9 cellular contexts compared by ENCODE assay signal in the genomic region with DNA sequence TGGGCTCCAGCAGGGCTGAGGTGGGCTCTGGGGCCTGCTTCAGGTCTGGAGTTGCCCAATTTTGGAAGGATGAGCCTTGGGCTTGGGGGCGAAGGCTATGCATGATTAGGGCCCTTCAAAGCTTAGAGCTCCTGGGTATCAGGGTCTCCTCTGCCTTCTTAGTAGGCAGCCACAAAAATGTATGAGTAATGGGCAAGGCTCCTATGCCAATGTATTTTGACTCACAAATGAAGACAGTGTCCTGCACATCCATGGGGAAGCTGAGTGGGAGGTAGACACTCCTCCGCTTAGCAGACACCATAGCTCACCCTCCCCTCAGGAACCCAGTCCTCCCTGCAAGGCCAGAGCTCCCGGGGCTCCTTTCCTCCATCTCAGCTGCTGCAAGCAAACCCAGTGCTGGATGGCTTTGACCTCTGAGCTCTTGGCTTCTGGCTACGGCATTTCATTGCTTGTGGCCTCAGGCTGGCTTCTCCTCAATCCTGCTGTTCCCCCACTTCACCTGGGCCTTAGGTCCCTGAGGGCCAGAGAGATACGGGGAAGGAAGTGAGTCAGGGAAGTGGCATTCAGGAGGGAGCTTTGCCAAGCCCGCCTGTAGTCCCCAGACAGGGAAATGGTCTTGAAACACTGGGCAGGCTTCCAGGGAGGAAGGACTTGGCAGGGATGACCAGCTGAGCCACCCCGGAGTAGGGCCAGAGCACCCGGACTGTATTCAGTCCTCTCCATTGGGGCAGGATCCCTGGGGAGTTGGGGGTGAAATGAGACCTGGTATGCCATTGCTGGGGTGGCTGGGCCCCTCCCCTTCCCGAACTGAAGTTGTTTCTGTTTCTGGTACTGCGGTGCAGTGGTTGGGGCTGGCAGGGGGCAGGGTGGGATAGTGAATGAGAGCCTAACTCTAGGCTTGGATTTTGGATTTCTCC. TPM values are rescaled to one million over a fixed set of nuclear protein-coding genes. Genes with fewer than 3 reads are reported as not detected.
DNase-seq lines count a peak whose midpoint lies in the region; ATAC-seq and TF ChIP-seq lines count a peak whose summit lies in the region.
"Had no signal": no experiment of that assay in that cellular context is flagged by ENCODE, and none has a peak within 500 bp of the region (broad histone marks: within the 10 kb centered on the region; RNA-seq: fewer than 3 reads in every experiment).

No MANE protein-coding gene starts in this region.

- H3K4me3 ChIP-seq in Panc1 (ENCODE audit: low read depth in 2 of 2, low read length in 2 of 2) (peak overlapping the region in 1 of 2 experiments; percentile 32; a peak in 2 of 4 replicates), fibroblast of mammary gland (ENCODE audit: control insufficient read depth, low read depth, low read length) (no peak overlapping the region)

- H3K4me1 ChIP-seq in Panc1 (ENCODE audit: control insufficient read depth, insufficient read depth, low read length): peaks cover 88% of the 10 kb centered on the region

- no peak for TF ChIP-seq CTCF in Panc1 (IDR thresholded peaks at IDR 0.05)
- TF ChIP-seq CTCF in fibroblast of mammary gland (conservative IDR thresholded peaks at IDR 0.05; ENCODE audit: control insufficient read depth, insufficient read depth, low read depth, low read length): no peak
- no peak for TF ChIP-seq CTCF in osteocyte (IDR thresholded peaks at IDR 0.05)

- no peaks in the 10 kb centered on the region for H3K27me3 ChIP-seq in Panc1 (ENCODE audit: control insufficient read depth, insufficient read depth, low read length)

- no peaks in the 10 kb centered on the region for H3K9me3 ChIP-seq in Panc1 (ENCODE audit: control insufficient read depth, insufficient read depth, low read depth, low read length)

- H3K27ac ChIP-seq in Panc1 (ENCODE audit: low read length): peak overlapping the region; percentile 100
- H3K27ac ChIP-seq: HL-60 had no signal

- in situ Hi-C loops in Panc1 (cut with HindIII; ENCODE audit: low pct_unique_long_range_greater_than_20kb, low sequenced_read_pairs): no loop called here

- no TSS peak for BruUV-seq in Panc1 (replicated peaks; lab: Mats Ljungman, UMichigan)

- POLR2A ChIA-PET in Panc1 (lab: Charles Lee): interaction anchor here (0.6 to 1.6 kb wide), 5 partner anchors 23 to 97 kb away, joined by 3 to 12 read pairs (median 4); no protein-coding TSS in a partner anchor

- CTCF ChIA-PET in Panc1 (lab: Charles Lee): interaction anchor here (0.5 to 2.9 kb wide), 12 partner anchors 8 to 89 kb away, joined by 3 to 10 read pairs (median 5); no protein-coding TSS in a partner anchor

- intact Hi-C loops in Panc1 (cut with micrococcal nuclease; ENCODE audit: unreplicated experiment): no loop called here

- H3K4me1 Mint-ChIP-seq in osteocyte (ENCODE audit: unreplicated experiment): peaks cover 53% of the 10 kb centered on the region

- ATAC-seq in Panc1 (peak; percentile 81), HG02678 (IDR thresholded peaks at IDR 0.05; ENCODE audit: unreplicated experiment) (no peak), GM21576 (IDR thresholded peaks at IDR 0.05; ENCODE audit: unreplicated experiment) (no peak)

- peak overlapping the region; percentile 80 for H3K27ac Mint-ChIP-seq in osteocyte (ENCODE audit: unreplicated experiment)

- DNase-seq in DMS53 (lab: John Stamatoyannopoulos, UW) (peak; percentile 93), Panc1 (ENCODE audit: low read depth, low spot score) (peak; percentile 96), fibroblast of mammary gland (ENCODE audit: low read depth) (peak; percentile 97), osteocyte (ENCODE audit: extremely low spot score, unreplicated experiment) (peak; percentile 94), T-helper 1 cell (no peak), activated T-cell treated with anti-CD3 and anti-CD28 coated beads for 4 hours (no peak)

- no peaks in the 10 kb centered on the region for H3K9me3 Mint-ChIP-seq in osteocyte (ENCODE audit: unreplicated experiment)

- H3K4me3 Mint-ChIP-seq in osteocyte (ENCODE audit: unreplicated experiment): peak overlapping the region; percentile 32

- H3K27me3 Mint-ChIP-seq in osteocyte (ENCODE audit: unreplicated experiment): no peaks in the 10 kb centered on the region

- H3K36me3 ChIP-seq in Panc1 (ENCODE audit: control insufficient read depth, insufficient read depth, low read length): peaks cover 3% of the 10 kb centered on the region; the same call in 1 of the 2 replicates

- H3K36me3 Mint-ChIP-seq in osteocyte (ENCODE audit: unreplicated experiment): no peaks in the 10 kb centered on the region

RNA-seq across cellular contexts. Expression of a gene that starts 4.4 kb away (rescaled TPM):
- total RNA-seq in Panc1 (2021; ENCODE audit: unreplicated experiment) (128 TPM), osteocyte (0.37 and 0.73 TPM in 2 replicates)
- polyA plus RNA-seq in Panc1 (2012; ENCODE audit: insufficient read length): 188 TPM

Comparison
In these comparisons a context has a peak if more than half of its experiments do, and no peak if none do; other contexts are left out.
1. DNase-seq: peak in DMS53 (single experiment), Panc1 (single experiment), fibroblast of mammary gland (single experiment) and osteocyte (single experiment); none in T-helper 1 cell (0 of 5) and activated T-cell treated with anti-CD3 and anti-CD28 coated beads for 4 hours (single experiment).
2. RNA of a gene that starts 4.4 kb away (total RNA-seq): 128 TPM in Panc1 (single experiment); 0.37 to 0.73 TPM in osteocyte; every median in the first group is over 10 times any median in the second.